9 cellular contexts compared by ENCODE assay signal in the genomic region with DNA sequence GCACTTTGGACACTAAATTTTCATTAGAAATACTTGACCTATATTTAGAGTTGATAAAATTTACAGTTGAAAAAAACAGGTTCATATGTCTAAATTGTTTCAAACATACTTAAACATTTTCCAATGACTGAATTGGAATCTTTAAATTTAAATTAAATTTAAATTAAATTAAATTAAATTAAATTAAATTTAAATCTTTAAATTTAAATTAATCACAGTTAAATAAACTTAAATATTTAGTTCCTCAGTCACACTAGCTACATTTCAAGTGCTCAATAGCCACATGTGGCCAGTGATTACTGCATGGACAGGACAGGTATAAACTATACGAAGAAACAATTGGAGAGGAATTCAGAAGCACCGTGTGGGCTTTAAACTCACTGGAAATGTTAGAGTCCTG. TPM values are rescaled to one million over a fixed set of nuclear protein-coding genes. Genes with fewer than 3 reads are reported as not detected.
"Had no signal": no experiment of that assay in that cellular context is flagged by ENCODE, and none has a peak within 500 bp of the region (broad histone marks: within the 10 kb centered on the region; RNA-seq: fewer than 3 reads in every experiment).

No MANE protein-coding gene starts in this region.

- FAIRE-seq: HepG2 had no signal

- H3K9me3 Mint-ChIP-seq: H9 had no signal

- H3K27me3 Mint-ChIP-seq: IgD-negative memory B cell had no signal

- H3K4me3 ChIP-seq: GM23248 had no signal

- H3K4me1 Mint-ChIP-seq: H9, IgD-negative memory B cell had no signal

- H3K4me3 Mint-ChIP-seq: H9, IgD-negative memory B cell had no signal

- H3K36me3 Mint-ChIP-seq: IgD-negative memory B cell had no signal

- H3K27ac ChIP-seq: GM23248, HL-60 had no signal

- ATAC-seq: HepG2 had no signal

- H3K27ac Mint-ChIP-seq: H9, IgD-negative memory B cell had no signal

- DNase-seq: GM23248, GOT3, H9, HCEC 1CT, KBM-7 had no signal

RNA-seq across cellular contexts. Expression of a gene that starts 16.8 kb away (rescaled TPM):
- total RNA-seq: GM23248, H4, HepG2 had no signal
- polyA plus RNA-seq: GM23248, HepG2, IgD-negative memory B cell had no signal
